ENCODE assay signal across 8 cellular contexts in the genomic region with DNA sequence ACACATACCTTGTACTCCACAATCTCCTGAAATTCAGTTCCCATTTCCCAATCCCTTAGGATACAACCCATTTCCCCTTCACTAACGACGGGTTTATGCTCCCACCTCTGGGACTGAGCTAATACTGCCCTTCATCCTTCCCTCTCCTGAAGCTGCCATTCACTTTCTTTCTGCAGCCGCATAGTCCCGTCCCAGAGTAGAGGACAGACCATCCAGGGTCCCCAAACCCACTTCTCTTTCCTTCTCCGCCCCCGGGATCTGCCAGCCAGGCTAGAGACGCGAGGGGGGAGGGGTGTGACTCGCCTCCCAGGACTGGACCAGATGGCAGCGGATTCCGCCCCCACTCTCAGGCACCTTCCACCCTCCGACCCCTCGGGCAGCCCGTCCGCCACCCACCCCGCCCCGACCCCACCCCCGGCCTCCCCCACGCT. TPM values are rescaled to one million over a fixed set of nuclear protein-coding genes. Genes with fewer than 3 reads are reported as not detected.
DNase-seq lines count a peak whose midpoint lies in the region; ATAC-seq lines count a peak whose summit lies in the region.

No MANE protein-coding gene starts in this region.

- peaks cover 4% of the 10 kb centered on the region for H3K27me3 Mint-ChIP-seq in activated CD4-positive, alpha-beta T cell treated with anti-CD3 and anti-CD28 coated beads, Interleukin-2, amount 10 ng/mL, durations not matched to agents 24 days and 14 days

- H3K36me3 Mint-ChIP-seq in activated CD4-positive, alpha-beta T cell treated with anti-CD3 and anti-CD28 coated beads, Interleukin-2, amount 10 ng/mL, durations not matched to agents 24 days and 14 days (ENCODE audit: low read depth), result peaks cover 5% of the 10 kb centered on the region

- H3K27ac ChIP-seq in BLaER1 treated with 17β-estradiol and CSF1 and Interleukin-3, amounts not matched to agents 10 nM and 100 nM, result peak overlapping the region in 10 of 11 experiments; percentile 86 to 93 (median 90); a peak in 19 of 22 replicates
- peak overlapping the region; percentile 32 for H3K27ac ChIP-seq in effector memory CD4-positive, alpha-beta T cell (ENCODE audit: insufficient read depth, low read length, poor library complexity, severe bottlenecking)
- no peak overlapping the region for H3K27ac ChIP-seq in mesodermal cell (ENCODE audit: low read depth, low read length, severe bottlenecking)

- intact Hi-C loops in activated CD4-positive, alpha-beta T cell treated with anti-CD3 and anti-CD28 coated beads, Interleukin-2, amount 10 ng/mL, durations not matched to agents 24 days and 14 days (cut with micrococcal nuclease), result loop anchor here (2.0 kb wide), 3 partner anchors 108 to 148 kb away; no protein-coding TSS in a partner anchor

- peak overlapping the region; percentile 87 for H3K27ac Mint-ChIP-seq in activated CD4-positive, alpha-beta T cell treated with anti-CD3 and anti-CD28 coated beads, Interleukin-2, amount 10 ng/mL, durations not matched to agents 24 days and 14 days

- H3K4me2 ChIP-seq in BLaER1 treated with 17β-estradiol and CSF1 and Interleukin-3, amounts not matched to agents 10 nM and 100 nM, result peak overlapping the region; percentile 73 to 94 (median 81)

- no peaks in the 10 kb centered on the region for H3K9me3 Mint-ChIP-seq in activated CD4-positive, alpha-beta T cell treated with anti-CD3 and anti-CD28 coated beads, Interleukin-2, amount 10 ng/mL, durations not matched to agents 24 days and 14 days

- H3K4me1 Mint-ChIP-seq in activated CD4-positive, alpha-beta T cell treated with anti-CD3 and anti-CD28 coated beads, Interleukin-2, amount 10 ng/mL, durations not matched to agents 24 days and 14 days, result peaks cover 24% of the 10 kb centered on the region

- peak; percentile 20 for ATAC-seq in GM21390 (IDR thresholded peaks at IDR 0.05; ENCODE audit: unreplicated experiment)

- H3K27me3 ChIP-seq in BLaER1 treated with 17β-estradiol and CSF1 and Interleukin-3, amounts not matched to agents 10 nM and 100 nM, result no peaks in the 10 kb centered on the region
- H3K27me3 ChIP-seq in effector memory CD4-positive, alpha-beta T cell (replicated peaks; ENCODE audit: control insufficient read depth, insufficient read depth, low read length, poor library complexity, severe bottlenecking), result no peaks in the 10 kb centered on the region

- WGBS in mesodermal cell (ENCODE audit: insufficient coverage in 2 of 2), 2 experiments, result 2 to 7% methylated on average over 2 to 4 of the region's 19 CpGs

- H3K4me1 ChIP-seq in BLaER1 treated with 17β-estradiol and CSF1 and Interleukin-3, amounts not matched to agents 10 nM and 100 nM, result peaks cover 13 to 34% (median 23%) of the 10 kb centered on the region in 10 experiments; a peak in 19 of 20 replicates
- H3K4me1 ChIP-seq in effector memory CD4-positive, alpha-beta T cell (ENCODE audit: control insufficient read depth, insufficient read depth, low read length, poor library complexity, severe bottlenecking), result peaks cover 7% of the 10 kb centered on the region
- peaks cover 15% of the 10 kb centered on the region for H3K4me1 ChIP-seq in mesodermal cell (ENCODE audit: control insufficient read depth, insufficient read depth, low read length, poor library complexity, severe bottlenecking)

- H3K4me3 ChIP-seq in BLaER1 treated with 17β-estradiol and CSF1 and Interleukin-3, amounts not matched to agents 10 nM and 100 nM, result peak overlapping the region; percentile 78 to 99 (median 94)
- peak overlapping the region; percentile 96 for H3K4me3 ChIP-seq in effector memory CD4-positive, alpha-beta T cell (ENCODE audit: insufficient read depth, low read depth, low read length, poor library complexity, severe bottlenecking)
- H3K4me3 ChIP-seq in mesodermal cell (ENCODE audit: extremely low read depth, insufficient read depth, low read length, poor library complexity, severe bottlenecking), result peak overlapping the region; percentile 88

- peak overlapping the region; percentile 90 for H3K4me3 Mint-ChIP-seq in activated CD4-positive, alpha-beta T cell treated with anti-CD3 and anti-CD28 coated beads, Interleukin-2, amount 10 ng/mL, durations not matched to agents 24 days and 14 days

- no peaks in the 10 kb centered on the region for H3K9me3 ChIP-seq in BLaER1 treated with 17β-estradiol and CSF1 and Interleukin-3, amounts not matched to agents 10 nM and 100 nM (replicated peaks in 1 of 11)
- no peaks in the 10 kb centered on the region for H3K9me3 ChIP-seq in effector memory CD4-positive, alpha-beta T cell (ENCODE audit: control insufficient read depth, low read length)
- no peaks in the 10 kb centered on the region for H3K9me3 ChIP-seq in mesodermal cell (ENCODE audit: control insufficient read depth, low read length)

- peaks cover under 1 to 21% (median 11%) of the 10 kb centered on the region in 11 experiments; a peak in 17 of 22 replicates for H3K36me3 ChIP-seq in BLaER1 treated with 17β-estradiol and CSF1 and Interleukin-3, amounts not matched to agents 10 nM and 100 nM
- no peaks in the 10 kb centered on the region for H3K36me3 ChIP-seq in effector memory CD4-positive, alpha-beta T cell (ENCODE audit: control insufficient read depth, insufficient read depth, low read length)
- peaks cover 27% of the 10 kb centered on the region for H3K36me3 ChIP-seq in mesodermal cell (ENCODE audit: control insufficient read depth, insufficient read depth, low read length)

- DNase-seq in Kasumi-1 (lab: John Stamatoyannopoulos, UW), result peak; percentile 23 to 47
- DNase-seq in activated CD4-positive, alpha-beta T cell treated with anti-CD3 and anti-CD28 coated beads, Interleukin-2, amount 10 ng/mL, durations not matched to agents 24 days and 14 days, result peak; percentile 76
- DNase-seq in effector memory CD4-positive, alpha-beta T cell, result no peak
- DNase-seq in stimulated activated CD8-positive, alpha-beta memory T cell treated with anti-CD3 and anti-CD28 coated beads, Interleukin-4, amount 100 ng/mL, for 48 hours, result peak; percentile 61
- DNase-seq in NCI-H2029 treated with DMSO at 0.1 percent for 48 hours (lab: John Stamatoyannopoulos, UW), result no peak

- H3K9ac ChIP-seq in BLaER1 treated with 17β-estradiol and CSF1 and Interleukin-3, amounts not matched to agents 10 nM and 100 nM, result peak overlapping the region; percentile 91 to 96 (median 94); a peak in 21 of 22 replicates

- H4K20me1 ChIP-seq in BLaER1 treated with 17β-estradiol and CSF1 and Interleukin-3, amounts not matched to agents 10 nM and 100 nM, result peaks cover 0 to 50% (median 22%) of the 10 kb centered on the region in 11 experiments; a peak in 11 of 22 replicates

RNA-seq across cellular contexts. Expression of gene ABL2, which starts 0.7 kb away (rescaled TPM):
- 9.9 and 11.1 TPM in 2 replicates for total RNA-seq in activated CD4-positive, alpha-beta T cell treated with anti-CD3 and anti-CD28 coated beads, Interleukin-2, amount 10 ng/mL, durations not matched to agents 24 days and 14 days
- 18.3 TPM for polyA plus RNA-seq in mesodermal cell (2013, experiment 1 of 2)
- polyA plus RNA-seq in mesodermal cell (2013, experiment 2 of 2), result 19.8 TPM

Comparison
In these comparisons a context has a peak if more than half of its experiments do, and no peak if none do; other contexts are left out.
1. DNase-seq: peak in Kasumi-1 (2 of 2), activated CD4-positive, alpha-beta T cell treated with anti-CD3 and anti-CD28 coated beads, Interleukin-2, amount 10 ng/mL, durations not matched to agents 24 days and 14 days (single experiment) and stimulated activated CD8-positive, alpha-beta memory T cell treated with anti-CD3 and anti-CD28 coated beads, Interleukin-4, amount 100 ng/mL, for 48 hours (single experiment); none in effector memory CD4-positive, alpha-beta T cell (0 of 3) and NCI-H2029 treated with DMSO at 0.1 percent for 48 hours (single experiment).
2. Peak in every context shown above with its lines, with median percentiles within 50 percentile points of each other: H3K4me3 ChIP-seq.